ENCODE assay signal across 8 cellular contexts in genomic region chr10:79981673-79982485, GRCh38. TPM values are rescaled to one million over a fixed set of nuclear protein-coding genes. Genes with fewer than 3 reads are reported as not detected.
A peak's percentile ranks its signal among the peaks of the same experiment; 100 is the strongest.
DNase-seq lines count a peak whose midpoint lies in the region; ATAC-seq and TF ChIP-seq lines count a peak whose summit lies in the region.

No MANE protein-coding gene starts in this region.

- CTCF ChIA-PET in HEK293T (lab: Yijun Ruan, JAX), result no interaction called here

- ATAC-seq in HG03378 (IDR thresholded peaks at IDR 0.05; ENCODE audit: unreplicated experiment), result no peak

- no peaks in the 10 kb centered on the region for H3K36me3 ChIP-seq in GM06990 (ENCODE audit: control insufficient read depth, insufficient read depth, low read length)
- no peaks in the 10 kb centered on the region for H3K36me3 ChIP-seq in prostate gland

- no peak for DNase-seq in GM06990 (ENCODE audit: extremely low read depth, insufficient read length)
- DNase-seq in NCI-H2196 treated with DMSO at 0.1 percent for 48 hours (lab: John Stamatoyannopoulos, UW; ENCODE audit: unreplicated experiment), result peak; percentile 45
- DNase-seq in anterior cingulate cortex (lab: John Stamatoyannopoulos, UW), result peak in 48 of 58 donors; percentile 5 to 86 (median 53)
- peak; percentile 27 to 29 for DNase-seq in hippocampal formation (lab: John Stamatoyannopoulos, UW)
- DNase-seq in prostate gland (ENCODE audit: low spot score), result peak; percentile 66
- no peak for DNase-seq in HEK293T (ENCODE audit: extremely low spot score)

- POLR2A ChIA-PET in HEK293T (lab: Yijun Ruan, JAX), result no interaction called here

- no peak for TF ChIP-seq POLR2A in prostate gland (IDR thresholded peaks at IDR 0.05)

- H3K27ac ChIP-seq in 22Rv1 (peak overlapping the region; percentile 72), prostate gland (peak overlapping the region; percentile 84 to 87)

- peak; percentile 20; the same call in 1 of the 2 replicates for TF ChIP-seq CTCF in 22Rv1 (IDR thresholded peaks at IDR 0.05)
- no peak for TF ChIP-seq CTCF in GM06990 (IDR thresholded peaks at IDR 0.05; ENCODE audit: insufficient read depth, low read length, poor library complexity, severe bottlenecking)
- peak in 1 of 4 experiments; percentile 9 for TF ChIP-seq CTCF in prostate gland (IDR thresholded peaks at IDR 0.05)

- peak overlapping the region; percentile 41 for H3K4me3 ChIP-seq in GM06990 (replicated peaks; ENCODE audit: low read depth, low read length)
- peak overlapping the region; percentile 49 to 57 for H3K4me3 ChIP-seq in prostate gland

- no peaks in the 10 kb centered on the region for H3K4me1 ChIP-seq in prostate gland (replicated peaks)

- H3K9me3 ChIP-seq in prostate gland, result no peaks in the 10 kb centered on the region

- intact Hi-C loops in prostate gland (cut with DNase I), result no loop called here

- under 1% methylated on average over 68 of the region's 84 CpGs for WGBS in prostate gland

- H3K27me3 ChIP-seq in GM06990 (replicated peaks; ENCODE audit: control insufficient read depth, insufficient read depth, low read length) (peaks cover 3% of the 10 kb centered on the region), prostate gland (replicated peaks; ENCODE audit: insufficient read depth) (no peaks in the 10 kb centered on the region)

TF ChIP-seq in HEK293T, 16 proteins besides CTCF, POLR2A, EP300 and RAD21:
- TF ChIP-seq BHLHE40 (IDR thresholded peaks at IDR 0.05; ENCODE audit: borderline replicate concordance) (no peak), LEF1 (IDR thresholded peaks at IDR 0.05; ENCODE audit: borderline replicate concordance) (no peak), L3MBTL2 (conservative IDR thresholded peaks at IDR 0.05) (no peak)

RNA-seq across cellular contexts. Expression of gene SFTPD, which starts 33.0 kb away (rescaled TPM):
- 1 to 10 TPM; 2.1 to 2.6 TPM for total RNA-seq in prostate gland

Comparison
In these comparisons a context has a peak if more than half of its experiments do, and no peak if none do; other contexts are left out.
1. DNase-seq: peak in NCI-H2196 treated with DMSO at 0.1 percent for 48 hours (single experiment), anterior cingulate cortex (48 of 58), hippocampal formation (2 of 2) and prostate gland (single experiment); none in GM06990 (single experiment) and HEK293T (single experiment).